ENCODE assay signal across 17 cellular contexts in the genomic region with DNA sequence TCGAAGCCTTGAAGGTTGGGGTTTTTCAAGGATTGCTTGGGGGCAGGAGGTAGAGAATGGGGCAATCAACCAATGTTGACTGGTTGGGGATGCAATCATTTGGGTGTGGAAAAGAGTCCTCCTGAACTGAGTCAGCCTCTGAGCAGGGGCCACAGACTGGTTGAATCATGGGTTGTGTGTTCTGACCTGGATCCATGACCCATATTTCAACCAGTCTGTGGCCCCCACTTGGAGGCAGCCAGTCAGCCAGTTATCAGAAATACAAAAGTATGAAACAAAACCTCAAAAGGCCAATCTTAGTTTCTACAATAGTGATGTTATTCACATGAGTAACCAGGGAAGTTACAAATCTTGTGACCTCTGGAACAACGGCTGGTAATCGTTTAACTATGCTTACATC.
DNase-seq lines count a peak whose midpoint lies in the region; ATAC-seq and TF ChIP-seq lines count a peak whose summit lies in the region.
"Had no signal": no experiment of that assay in that cellular context is flagged by ENCODE, and none has a peak within 500 bp of the region (broad histone marks: within the 10 kb centered on the region; RNA-seq: fewer than 3 reads in every experiment).

No MANE protein-coding gene starts in this region.

- H3K9me3 Mint-ChIP-seq in MCF 10A (ENCODE audit: unreplicated experiment), result no peaks in the 10 kb centered on the region
- no peaks in the 10 kb centered on the region for H3K9me3 Mint-ChIP-seq in stimulated activated naive CD8-positive, alpha-beta T cell treated with anti-CD3 and anti-CD28 coated beads, Interleukin-15, amount 100 ng/mL, for 72 hours
- H3K9me3 Mint-ChIP-seq: activated naive CD4-positive, alpha-beta T cell treated with anti-CD3 and anti-CD28 coated beads for 36 hours; type B pancreatic cell had no signal

- TF ChIP-seq CTCF in MCF 10A (IDR thresholded peaks at IDR 0.05; ENCODE audit: unreplicated experiment), result no peak
- no peak for TF ChIP-seq CTCF in breast epithelium (IDR thresholded peaks at IDR 0.05)

- peak; percentile 42 for DNase-seq in MCF 10A (ENCODE audit: unreplicated experiment)
- no peak for DNase-seq in breast epithelium (ENCODE audit: low spot score in 2 of 2)
- peak; percentile 83 for DNase-seq in NCI-H226
- DNase-seq in fibroblast of gingiva (ENCODE audit: low read depth), result peak; percentile 64
- DNase-seq in stimulated activated naive CD8-positive, alpha-beta T cell treated with anti-CD3 and anti-CD28 coated beads, Interleukin-15, amount 100 ng/mL, for 72 hours, result no peak
- DNase-seq in stimulated activated naive CD4-positive, alpha-beta T cell (lab: John Stamatoyannopoulos, UW), result no peak
- DNase-seq in Right ventricle myocardium superior, result no peak
- DNase-seq: activated naive CD4-positive, alpha-beta T cell treated with anti-CD3 and anti-CD28 coated beads for 36 hours; midbrain; NCI-H146; posterior cingulate gyrus; SHP77; stimulated activated CD4-positive, alpha-beta T cell treated with anti-CD3 and anti-CD28 coated beads, Interleukin-12 subunit alpha, Interleukin-12 subunit beta, amount 100 ng/mL, for 4 hours had no signal

- BruUV-seq in MCF 10A (replicated peaks; lab: Mats Ljungman, UMichigan), result no TSS peak

- no peaks in the 10 kb centered on the region for H3K4me1 ChIP-seq in breast epithelium

- no peaks in the 10 kb centered on the region for H3K36me3 Mint-ChIP-seq in MCF 10A (ENCODE audit: insufficient read depth, unreplicated experiment)
- H3K36me3 Mint-ChIP-seq: type B pancreatic cell had no signal

- no peaks in the 10 kb centered on the region for H3K9me3 ChIP-seq in breast epithelium

- peaks cover 12% of the 10 kb centered on the region for H3K4me1 Mint-ChIP-seq in MCF 10A (ENCODE audit: insufficient read depth, unreplicated experiment)
- no peaks in the 10 kb centered on the region for H3K4me1 Mint-ChIP-seq in stimulated activated naive CD8-positive, alpha-beta T cell treated with anti-CD3 and anti-CD28 coated beads, Interleukin-15, amount 100 ng/mL, for 72 hours
- H3K4me1 Mint-ChIP-seq: B cell had no signal

- no peak overlapping the region for H3K27ac Mint-ChIP-seq in MCF 10A (ENCODE audit: low read depth, unreplicated experiment)
- H3K27ac Mint-ChIP-seq in stimulated activated naive CD8-positive, alpha-beta T cell treated with anti-CD3 and anti-CD28 coated beads, Interleukin-15, amount 100 ng/mL, for 72 hours, result no peak overlapping the region
- H3K27ac Mint-ChIP-seq: activated naive CD4-positive, alpha-beta T cell treated with anti-CD3 and anti-CD28 coated beads for 36 hours; B cell; type B pancreatic cell had no signal

- no peaks in the 10 kb centered on the region for H3K27me3 Mint-ChIP-seq in MCF 10A (ENCODE audit: insufficient read depth, unreplicated experiment)
- peaks cover 6% of the 10 kb centered on the region for H3K27me3 Mint-ChIP-seq in stimulated activated naive CD8-positive, alpha-beta T cell treated with anti-CD3 and anti-CD28 coated beads, Interleukin-15, amount 100 ng/mL, for 72 hours
- H3K27me3 Mint-ChIP-seq: type B pancreatic cell had no signal

- no peak overlapping the region for H3K4me3 ChIP-seq in breast epithelium
- H3K4me3 ChIP-seq: K562 had no signal

- TF ChIP-seq POLR2A in breast epithelium (IDR thresholded peaks at IDR 0.05), result no peak

- POLR2A ChIA-PET in MCF 10A (lab: Yijun Ruan, JAX), result no interaction called here

- no peak overlapping the region for H3K27ac ChIP-seq in breast epithelium

- no peak overlapping the region for H3K4me3 Mint-ChIP-seq in MCF 10A (ENCODE audit: unreplicated experiment)
- H3K4me3 Mint-ChIP-seq in stimulated activated naive CD8-positive, alpha-beta T cell treated with anti-CD3 and anti-CD28 coated beads, Interleukin-15, amount 100 ng/mL, for 72 hours, result no peak overlapping the region
- H3K4me3 Mint-ChIP-seq: activated naive CD4-positive, alpha-beta T cell treated with anti-CD3 and anti-CD28 coated beads for 36 hours; B cell; type B pancreatic cell had no signal

- ATAC-seq in stimulated activated naive CD8-positive, alpha-beta T cell treated with anti-CD3 and anti-CD28 coated beads, Interleukin-15, amount 100 ng/mL, for 72 hours, result peak; percentile 68
- no peak for ATAC-seq in HG03457 (IDR thresholded peaks at IDR 0.05; ENCODE audit: unreplicated experiment)
- no peak for ATAC-seq in Right ventricle myocardium superior (ENCODE audit: poor library complexity)
- ATAC-seq: K562 had no signal

- intact Hi-C loops in MCF 10A (cut with micrococcal nuclease) (no loop called here), breast epithelium (cut with DNase I; ENCODE audit: low total_unique reads) (no loop called here), Right ventricle myocardium superior (cut with DNase I) (no loop called here)

- H3K27me3 ChIP-seq in breast epithelium, result no peaks in the 10 kb centered on the region

- CTCF ChIA-PET in MCF 10A (lab: Yijun Ruan, JAX), result interaction anchor here (1.1 kb wide), 1 partner anchor 11 kb away, joined by 4 read pairs; no protein-coding TSS in a partner anchor

- H3K36me3 ChIP-seq in breast epithelium, result no peaks in the 10 kb centered on the region

Comparison
In these comparisons a context has a peak if more than half of its experiments do, and no peak if none do; other contexts are left out.
1. DNase-seq: peak in MCF 10A (single experiment), NCI-H226 (single experiment) and fibroblast of gingiva (single experiment); none in breast epithelium (0 of 2), stimulated activated naive CD8-positive, alpha-beta T cell treated with anti-CD3 and anti-CD28 coated beads, Interleukin-15, amount 100 ng/mL, for 72 hours (0 of 2), stimulated activated naive CD4-positive, alpha-beta T cell (0 of 6) and Right ventricle myocardium superior (single experiment).